ENCODE assay signal across 1 cellular context in genomic region chr15:70596354-70597055, GRCh38.
TF ChIP-seq lines count a peak whose summit lies in the region.

No MANE protein-coding gene starts in this region.

TF ChIP-seq in HepG2, 621 proteins besides CTCF, POLR2A, EP300 and RAD21 (continued from another document):
- TF ChIP-seq ZNF646 (CRISPR knock-in tag; IDR thresholded peaks at IDR 0.05) = peak; percentile 81
- TF ChIP-seq FOSL2 (CRISPR knock-in tag; IDR thresholded peaks at IDR 0.05) = peak; percentile 89
- TF ChIP-seq PAF1 (CRISPR knock-in tag; IDR thresholded peaks at IDR 0.05) = no peak
- 0 out of 2 replicates have a peak, but pooled peaks have one; percentile 14 for TF ChIP-seq ZNF460 (CRISPR knock-in tag; IDR thresholded peaks at IDR 0.05; ENCODE audit: borderline replicate concordance)
- peak; percentile 24; the same call in 1 of the 2 replicates for TF ChIP-seq EHMT2 (IDR thresholded peaks at IDR 0.05; ENCODE audit: borderline replicate concordance, low read depth, low read length)
- peak; percentile 66 for TF ChIP-seq ARID5B (CRISPR knock-in tag; IDR thresholded peaks at IDR 0.05)
- 0 out of 2 replicates have a peak, but pooled peaks have one; percentile 42 for TF ChIP-seq DPF2 (CRISPR knock-in tag; IDR thresholded peaks at IDR 0.05; ENCODE audit: borderline replicate concordance, low read depth)
- peak; percentile 48; the same call in 1 of the 2 replicates for TF ChIP-seq HNF4A (CRISPR knock-in tag; IDR thresholded peaks at IDR 0.05)
- TF ChIP-seq ZNF629 (CRISPR knock-in tag; conservative IDR thresholded peaks at IDR 0.05) = peak; percentile 90
- peak; percentile 70 for TF ChIP-seq RARA (CRISPR knock-in tag; IDR thresholded peaks at IDR 0.05)
- peak; percentile 63 for TF ChIP-seq SALL1 (CRISPR knock-in tag; IDR thresholded peaks at IDR 0.05)
- peak; percentile 87; the same call in 1 of the 2 replicates for TF ChIP-seq HOXA9 (CRISPR knock-in tag; IDR thresholded peaks at IDR 0.05; ENCODE audit: borderline replicate concordance)
- TF ChIP-seq BCL6 (CRISPR knock-in tag; IDR thresholded peaks at IDR 0.05) = no peak
- peak; percentile 62 for TF ChIP-seq HDAC1 (CRISPR knock-in tag; IDR thresholded peaks at IDR 0.05)
- TF ChIP-seq MXI1 (IDR thresholded peaks at IDR 0.05; ENCODE audit: borderline replicate concordance, low read depth, low read length) = no peak
- TF ChIP-seq ZNF589 (CRISPR knock-in tag; conservative IDR thresholded peaks at IDR 0.05) = 0 out of 2 replicates have a peak, but pooled peaks have one; percentile 26
- TF ChIP-seq RFXAP (CRISPR knock-in tag; IDR thresholded peaks at IDR 0.05; ENCODE audit: borderline replicate concordance) = no peak
- TF ChIP-seq FOXP1 (IDR thresholded peaks at IDR 0.05) = no peak
- peak; percentile 43 for TF ChIP-seq FOXP1 (CRISPR knock-in tag; IDR thresholded peaks at IDR 0.05)
- TF ChIP-seq HNF1A (IDR thresholded peaks at IDR 0.05; ENCODE audit: low read depth) = 0 out of 2 replicates have a peak, but pooled peaks have one; percentile 13
- TF ChIP-seq HNF1A (CRISPR knock-in tag; IDR thresholded peaks at IDR 0.05; ENCODE audit: borderline replicate concordance) = no peak
- TF ChIP-seq ZFP1 (CRISPR knock-in tag; IDR thresholded peaks at IDR 0.05) = peak; percentile 97
- 0 out of 2 replicates have a peak, but pooled peaks have one; percentile 22 for TF ChIP-seq CHD4 (IDR thresholded peaks at IDR 0.05; ENCODE audit: borderline replicate concordance, low read length)
- TF ChIP-seq TFAP4 (IDR thresholded peaks at IDR 0.05; ENCODE audit: borderline replicate concordance, low read depth) = no peak
- 0 out of 2 replicates have a peak, but pooled peaks have one; percentile 12 for TF ChIP-seq TBX3 (IDR thresholded peaks at IDR 0.05; ENCODE audit: borderline replicate concordance)
- TF ChIP-seq SOX5 (CRISPR knock-in tag; IDR thresholded peaks at IDR 0.05; ENCODE audit: borderline replicate concordance) = peak; percentile 27; the same call in 1 of the 2 replicates
- peak; percentile 61 for TF ChIP-seq MED1 (CRISPR knock-in tag; IDR thresholded peaks at IDR 0.05)
- TF ChIP-seq PPARG (CRISPR knock-in tag; conservative IDR thresholded peaks at IDR 0.05) = peak; percentile 28; the same call in 1 of the 2 replicates
- no peak for TF ChIP-seq ZNF430 (CRISPR knock-in tag; IDR thresholded peaks at IDR 0.05)
- TF ChIP-seq ERF (CRISPR knock-in tag; IDR thresholded peaks at IDR 0.05) = peak; percentile 45
- TF ChIP-seq ZNF644 (CRISPR knock-in tag; IDR thresholded peaks at IDR 0.05; ENCODE audit: low read depth) = peak; percentile 81
- TF ChIP-seq FOSL1 (CRISPR knock-in tag; IDR thresholded peaks at IDR 0.05; ENCODE audit: borderline replicate concordance) = 0 out of 2 replicates have a peak, but pooled peaks have one; percentile 30
- 0 out of 2 replicates have a peak, but pooled peaks have one; percentile 24 for TF ChIP-seq HOXA5 (CRISPR knock-in tag; IDR thresholded peaks at IDR 0.05)
- TF ChIP-seq ZNF83 (CRISPR knock-in tag; IDR thresholded peaks at IDR 0.05; ENCODE audit: borderline replicate concordance) = no peak
